ENCODE assay signal across 1 cellular context in genomic region chr5:135309391-135310327, GRCh38.
TF ChIP-seq lines count a peak whose summit lies in the region.

No MANE protein-coding gene starts in this region.

TF ChIP-seq in K562, 482 proteins besides CTCF, POLR2A, EP300 and RAD21 (continued from another document):
- no peak for TF ChIP-seq FOXJ2 (tag; IDR thresholded peaks at IDR 0.05)
- no peak for TF ChIP-seq XRCC3 (IDR thresholded peaks at IDR 0.05)
- peak in 1 of 2 experiments; percentile 41; a peak in 1 of 4 replicates for TF ChIP-seq KDM1A (IDR thresholded peaks at IDR 0.05)
- TF ChIP-seq COPS2 (conservative IDR thresholded peaks at IDR 0.05) = no peak
- no peak for TF ChIP-seq ZNF140 (CRISPR knock-in tag; IDR thresholded peaks at IDR 0.05)
- TF ChIP-seq ZBTB33 (CRISPR knock-in tag; IDR thresholded peaks at IDR 0.05) = no peak
- TF ChIP-seq NEUROD1 (IDR thresholded peaks at IDR 0.05; ENCODE audit: borderline replicate concordance, low read depth, low read length, partially characterized antibody) = no peak
- TF ChIP-seq RBM34 (IDR thresholded peaks at IDR 0.05; ENCODE audit: borderline replicate concordance, insufficient read depth, low read length) = no peak
- TF ChIP-seq ZKSCAN8 (CRISPR knock-in tag; IDR thresholded peaks at IDR 0.05) = no peak
- no peak for TF ChIP-seq TAF1 (IDR thresholded peaks at IDR 0.05; ENCODE audit: control insufficient read depth, extremely low read depth, insufficient read depth, low read length, severe bottlenecking)
- TF ChIP-seq CEBPB (tag; IDR thresholded peaks at IDR 0.05) = no peak
- TF ChIP-seq HDAC6 (IDR thresholded peaks at IDR 0.05; ENCODE audit: low read depth, low read length) = no peak
- no peak for TF ChIP-seq FOXO4 (CRISPR knock-in tag; IDR thresholded peaks at IDR 0.05)
- TF ChIP-seq ZBTB2 (IDR thresholded peaks at IDR 0.05) = no peak
- no peak for TF ChIP-seq MECOM (CRISPR knock-in tag; IDR thresholded peaks at IDR 0.05)
- peak; percentile 38; the same call in 1 of the 2 replicates for TF ChIP-seq ETV1 (tag; conservative IDR thresholded peaks at IDR 0.05; ENCODE audit: low read depth)
- TF ChIP-seq POLR2H (tag; IDR thresholded peaks at IDR 0.05; ENCODE audit: low read depth) = no peak
- no peak for TF ChIP-seq CBX1 (IDR thresholded peaks at IDR 0.05; ENCODE audit: low read depth)
- no peak for TF ChIP-seq CBX5 (IDR thresholded peaks at IDR 0.05; ENCODE audit: borderline replicate concordance, low read depth)
- no peak for TF ChIP-seq PHF21A (IDR thresholded peaks at IDR 0.05; ENCODE audit: borderline replicate concordance, low read depth)
- TF ChIP-seq ZFP36 (IDR thresholded peaks at IDR 0.05; ENCODE audit: low read depth, low read length, partially characterized antibody) = peak; percentile 80
- TF ChIP-seq GATA2 (CRISPR knock-in tag; IDR thresholded peaks at IDR 0.05) = peak; percentile 26; the same call in 1 of the 2 replicates
- TF ChIP-seq ADNP (tag; IDR thresholded peaks at IDR 0.05) = 0 out of 2 replicates have a peak, but pooled peaks have one; percentile 13
- TF ChIP-seq ZNF311 (CRISPR knock-in tag; IDR thresholded peaks at IDR 0.05) = no peak
- no peak for TF ChIP-seq ZNF668 (CRISPR knock-in tag; IDR thresholded peaks at IDR 0.05)
- TF ChIP-seq NRF1 (conservative IDR thresholded peaks at IDR 0.05 in 1 of 2, IDR thresholded peaks at IDR 0.05 in 1 of 2) = no peak
- no peak for TF ChIP-seq YBX1 (IDR thresholded peaks at IDR 0.05)
- TF ChIP-seq NCOR1 (IDR thresholded peaks at IDR 0.05) = no peak
- TF ChIP-seq RUNX1 (IDR thresholded peaks at IDR 0.05; ENCODE audit: low read depth) = no peak
- TF ChIP-seq RBM25 (IDR thresholded peaks at IDR 0.05; ENCODE audit: low read depth, low read length, severe bottlenecking) = peak; percentile 46
- no peak for TF ChIP-seq MEF2A (IDR thresholded peaks at IDR 0.05; ENCODE audit: control insufficient read depth, low read depth, low read length)
